ENCODE assay signal across 28 cellular contexts in genomic region chr14:98695809-98696208, GRCh38.
"Had no signal": no experiment of that assay in that cellular context is flagged by ENCODE, and none has a peak within 500 bp of the region (broad histone marks: within the 10 kb centered on the region; RNA-seq: fewer than 3 reads in every experiment).

No MANE protein-coding gene starts in this region.

- H3K9ac ChIP-seq: neural progenitor cell, parathyroid adenoma had no signal

- H3K9me3 ChIP-seq: ovary, psoas muscle, suprapubic skin, testis, tibial artery, transverse colon, upper lobe of right lung, uterus had no signal

- H3K79me2 ChIP-seq: parathyroid adenoma had no signal

- ATAC-seq: natural killer cell; psoas muscle; right cardiac atrium; sciatic nerve; stimulated activated memory B cell treated with anti-CD40 and anti-IgM and Interleukin-4, amounts not matched to agents 10 μg/mL and 1 μg/mL and 100 μg/mL, for 72 hours; stimulated activated naive CD8-positive, alpha-beta T cell treated with anti-CD3 and anti-CD28 coated beads, Interleukin-15, amount 100 ng/mL, for 72 hours; stimulated activated naive CD8-positive, alpha-beta T cell treated with anti-CD3 and anti-CD28 coated beads, Interleukin-15, Interleukin-2, amounts not matched to agents 100 U/mL and 50 U/mL, for 24 hours; upper lobe of right lung had no signal

- H3K4me2 ChIP-seq: neural progenitor cell, smooth muscle cell had no signal

- DNase-seq: natural killer cell; occipital lobe; ovary; posterior cingulate gyrus; psoas muscle; right cardiac atrium; spleen; stimulated activated CD4-positive, alpha-beta T cell treated with anti-CD3 and anti-CD28 coated beads, Interleukin-12 subunit alpha, Interleukin-12 subunit beta, amount 100 ng/mL, for 4 hours; stimulated activated CD4-positive, alpha-beta T cell treated with anti-CD3 and anti-CD28 coated beads, Interleukin-1b, Interleukin-23, amount 100 ng/mL, for 48 hours; stimulated activated CD4-positive, alpha-beta T cell treated with anti-CD3 and anti-CD28 coated beads, Interleukin-4, amount 100 ng/mL, for 1 hour; stimulated activated CD4-positive, alpha-beta T cell treated with anti-CD3 and anti-CD28 coated beads, Interleukin-4, amount 100 ng/mL, for 4 hours; stimulated activated CD8-positive, alpha-beta memory T cell treated with anti-CD3 and anti-CD28 coated beads, Interleukin-4, amount 100 ng/mL, for 48 hours; stimulated activated naive CD4-positive, alpha-beta T cell; stimulated activated naive CD8-positive, alpha-beta T cell treated with anti-CD3 and anti-CD28 coated beads, Interleukin-15, amount 100 ng/mL, for 72 hours; stimulated activated naive CD8-positive, alpha-beta T cell treated with anti-CD3 and anti-CD28 coated beads, Interleukin-15, Interleukin-2, amounts not matched to agents 100 U/mL and 50 U/mL, for 24 hours; substantia nigra; testis; tibial artery; transverse colon; upper lobe of right lung; uterus had no signal

- H3K27ac ChIP-seq: neural progenitor cell, ovary, parathyroid adenoma, psoas muscle, skin epidermis, spleen, suprapubic skin, testis, tibial artery, transverse colon, upper lobe of right lung, uterus had no signal

- H3K36me3 ChIP-seq: neural progenitor cell, ovary, spleen, suprapubic skin, tibial artery, transverse colon, upper lobe of right lung, uterus had no signal

- H3K27me3 ChIP-seq: neural progenitor cell, ovary, spleen, suprapubic skin, testis, tibial artery, transverse colon, upper lobe of right lung, uterus had no signal

- H2AFZ ChIP-seq: neural progenitor cell, parathyroid adenoma had no signal

- H3K4me1 ChIP-seq: parathyroid adenoma, psoas muscle, spleen, suprapubic skin, testis, tibial artery, transverse colon, upper lobe of right lung, uterus had no signal

- H3K4me3 ChIP-seq: neural progenitor cell, ovary, psoas muscle, skin epidermis, smooth muscle cell, spleen, suprapubic skin, testis, tibial artery, transverse colon, upper lobe of right lung, uterus had no signal
